ENCODE assay signal across 24 cellular contexts in the genomic region with DNA sequence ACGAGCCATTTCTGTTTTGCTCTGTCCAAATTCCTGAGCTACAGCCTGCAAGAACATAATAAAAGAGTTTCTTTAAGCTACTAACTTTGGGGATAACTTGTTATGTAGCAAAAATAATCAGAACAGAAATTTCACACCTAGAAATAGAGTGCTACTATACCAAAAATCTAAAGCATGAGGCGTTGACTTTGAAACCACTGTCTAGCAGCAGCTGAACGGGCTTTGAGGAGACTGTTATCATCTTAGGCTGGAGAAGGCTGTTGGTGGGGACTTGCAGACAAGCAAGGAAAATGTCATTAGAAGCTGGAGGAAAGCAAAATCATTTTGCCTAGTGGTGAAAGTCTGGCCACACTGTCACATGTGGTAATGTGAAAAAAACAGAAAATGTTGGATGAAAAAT. TPM values are rescaled to one million over a fixed set of nuclear protein-coding genes. Genes with fewer than 3 reads are reported as not detected.
DNase-seq lines count a peak whose midpoint lies in the region; ATAC-seq, FAIRE-seq and TF ChIP-seq lines count a peak whose summit lies in the region.
"Had no signal": no experiment of that assay in that cellular context is flagged by ENCODE, and none has a peak within 500 bp of the region (broad histone marks: within the 10 kb centered on the region; RNA-seq: fewer than 3 reads in every experiment).

No MANE protein-coding gene starts in this region.

- H3K36me3 Mint-ChIP-seq in effector memory CD8-positive, alpha-beta T cell (ENCODE audit: insufficient read depth): peaks cover 3% of the 10 kb centered on the region
- peaks cover 9% of the 10 kb centered on the region for H3K36me3 Mint-ChIP-seq in natural killer cell treated with Interleukin-12 subunit alpha and Interleukin-12 subunit beta and Interleukin-15 and Interleukin-18, amount 100 ng/mL, for 72 hours
- H3K36me3 Mint-ChIP-seq in Calu3 (ENCODE audit: insufficient read depth, unreplicated experiment): peaks cover 4% of the 10 kb centered on the region
- H3K36me3 Mint-ChIP-seq: CD8-positive, alpha-beta T cell had no signal

- H2AFZ ChIP-seq in K562 (ENCODE audit: low read depth, low read length): peak overlapping the region; percentile 75
- H2AFZ ChIP-seq: GM23338 had no signal

- peaks cover 15% of the 10 kb centered on the region; the same call in 2 of the 3 replicates for H3K79me2 ChIP-seq in K562 (ENCODE audit: control insufficient read depth, insufficient read depth, low read length)

- in situ Hi-C loops in K562 (cut with MboI): no loop called here

- peak overlapping the region in 1 of 2 donors; percentile 79 for H3K27ac Mint-ChIP-seq in effector memory CD8-positive, alpha-beta T cell
- peak overlapping the region; percentile 22 to 47 for H3K27ac Mint-ChIP-seq in natural killer cell treated with Interleukin-12 subunit alpha and Interleukin-12 subunit beta and Interleukin-15 and Interleukin-18, amount 100 ng/mL, for 72 hours
- H3K27ac Mint-ChIP-seq in Calu3 (ENCODE audit: unreplicated experiment): no peak overlapping the region
- H3K27ac Mint-ChIP-seq: CD8-positive, alpha-beta T cell; GM23338; H9; HFFc6 had no signal

- H3K4me2 ChIP-seq in K562 (ENCODE audit: insufficient read depth, low read length): no peak overlapping the region; the same call in 1 of the 2 replicates
- H3K4me2 ChIP-seq: BLaER1, GM23338 had no signal

- BruUV-seq in K562 (replicated peaks; lab: Mats Ljungman, UMichigan) (no TSS peak), Calu3 (replicated peaks; lab: Mats Ljungman, UMichigan) (no TSS peak)

- no peak for FAIRE-seq in K562 (lab: Jason Lieb, UNC)
- FAIRE-seq: D721Med, GM12891, GM18507 had no signal

- intact Hi-C loops in K562 (cut with micrococcal nuclease) (no loop called here), Calu3 (cut with micrococcal nuclease; ENCODE audit: unreplicated experiment) (no loop called here)

- no peak overlapping the region for H3K27ac ChIP-seq in K562 (ENCODE audit: extremely low read depth, low read depth, low read length)
- H3K27ac ChIP-seq: BLaER1, C4-2B had no signal

- no peak for TF ChIP-seq EP300 in K562 (IDR thresholded peaks at IDR 0.05; ENCODE audit: low read length)

- peaks cover 18 to 51% of the 10 kb centered on the region in 2 donors for H3K4me1 Mint-ChIP-seq in effector memory CD8-positive, alpha-beta T cell (ENCODE audit: low read depth in 2 of 2)
- peaks cover 33 to 49% of the 10 kb centered on the region in 2 donors for H3K4me1 Mint-ChIP-seq in natural killer cell treated with Interleukin-12 subunit alpha and Interleukin-12 subunit beta and Interleukin-15 and Interleukin-18, amount 100 ng/mL, for 72 hours (ENCODE audit: low read depth in 2 of 2)
- H3K4me1 Mint-ChIP-seq in Calu3 (ENCODE audit: low read depth, unreplicated experiment): no peaks in the 10 kb centered on the region
- H3K4me1 Mint-ChIP-seq: GM23338, H9 had no signal

- peaks cover 0 to 4% of the 10 kb centered on the region in 2 donors for H3K9me3 Mint-ChIP-seq in effector memory CD8-positive, alpha-beta T cell
- H3K9me3 Mint-ChIP-seq in natural killer cell treated with Interleukin-12 subunit alpha and Interleukin-12 subunit beta and Interleukin-15 and Interleukin-18, amount 100 ng/mL, for 72 hours: peaks cover 2% of the 10 kb centered on the region
- no peaks in the 10 kb centered on the region for H3K9me3 Mint-ChIP-seq in Calu3 (ENCODE audit: low read depth, unreplicated experiment)
- H3K9me3 Mint-ChIP-seq: CD8-positive, alpha-beta T cell; GM23338; H9; HFFc6 had no signal

- H3K4me1 ChIP-seq in K562 (replicated peaks in 1 of 2; ENCODE audit: control insufficient read depth in 2 of 2, insufficient read depth in 2 of 2, low read length in 2 of 2): peaks cover 10 to 40% of the 10 kb centered on the region in 2 experiments
- H3K4me1 ChIP-seq: Caco-2 had no signal

- POLR2A ChIA-PET in K562 (lab: Yijun Ruan, JAX): interaction anchor here (0.6 to 1.2 kb wide), 4 partner anchors 20 to 85 kb away, joined by 3 to 5 read pairs (median 4); no protein-coding TSS in a partner anchor

- peak overlapping the region in 1 of 2 donors; percentile 31 for H3K4me3 Mint-ChIP-seq in effector memory CD8-positive, alpha-beta T cell
- H3K4me3 Mint-ChIP-seq in natural killer cell treated with Interleukin-12 subunit alpha and Interleukin-12 subunit beta and Interleukin-15 and Interleukin-18, amount 100 ng/mL, for 72 hours: peak overlapping the region; percentile 39
- H3K4me3 Mint-ChIP-seq in Calu3 (ENCODE audit: low read depth, unreplicated experiment): no peak overlapping the region
- H3K4me3 Mint-ChIP-seq: CD4-positive, CD25-positive, alpha-beta regulatory T cell; CD8-positive, alpha-beta T cell; GM23338; H9; HFFc6 had no signal

- H3K27me3 ChIP-seq in K562 (ENCODE audit: control insufficient read depth in 2 of 2, insufficient read depth in 2 of 2, low read length in 2 of 2): no peaks in the 10 kb centered on the region
- H3K27me3 ChIP-seq: BLaER1 had no signal

- H3K4me3 ChIP-seq in K562: no peak overlapping the region
- H3K4me3 ChIP-seq: BLaER1, GM23338 had no signal

- ATAC-seq in K562 (peak; percentile 16; the same call in 2 of the 3 replicates), HG02610 (IDR thresholded peaks at IDR 0.05; ENCODE audit: unreplicated experiment) (no peak), GM21723 (IDR thresholded peaks at IDR 0.05; ENCODE audit: unreplicated experiment) (no peak), GM19035 (IDR thresholded peaks at IDR 0.05; ENCODE audit: unreplicated experiment) (no peak)
- ATAC-seq in effector memory CD8-positive, alpha-beta T cell (replicated peaks): peak; percentile 47
- ATAC-seq in natural killer cell treated with Interleukin-12 subunit alpha and Interleukin-12 subunit beta and Interleukin-15 and Interleukin-18, amount 100 ng/mL, for 72 hours: no peak
- ATAC-seq: CD8-positive, alpha-beta T cell; GM23338 had no signal

- no peak for TF ChIP-seq RAD21 in K562 (CRISPR knock-in tag; conservative IDR thresholded peaks at IDR 0.05 in 1 of 2, IDR thresholded peaks at IDR 0.05 in 1 of 2)

- TF ChIP-seq CTCF in K562 (IDR thresholded peaks at IDR 0.05 in 2 of 3, conservative IDR thresholded peaks at IDR 0.05 in 1 of 3; ENCODE audit: insufficient read depth in 2 of 3, low read depth in 1 of 3, low read length in 3 of 3) (no peak), Calu3 (IDR thresholded peaks at IDR 0.05; ENCODE audit: unreplicated experiment) (no peak)

- TF ChIP-seq POLR2A in K562 (conservative IDR thresholded peaks at IDR 0.05): no peak

- no peaks in the 10 kb centered on the region for H3K9me3 ChIP-seq in K562 (replicated peaks; ENCODE audit: control insufficient read depth, insufficient read depth, low read depth, low read length)
- H3K9me3 ChIP-seq: Caco-2 had no signal

- no peaks in the 10 kb centered on the region for H4K20me1 ChIP-seq in K562 (replicated peaks; ENCODE audit: control insufficient read depth, insufficient read depth, low read length)
- H4K20me1 ChIP-seq: BLaER1 had no signal

- WGBS in K562 (ENCODE audit: insufficient coverage, low coverage, missing lambda C conversion rate): 34% methylated on average over 3 of the region's 3 CpGs

- CTCF ChIA-PET in K562 (lab: Yijun Ruan, JAX; ENCODE audit: low intra/inter-chr PET ratio): no interaction called here
- CTCF ChIA-PET in Calu3 (lab: Charles Lee): interaction anchor here (0.6 kb wide), 1 partner anchor 96 kb away, joined by 4 read pairs; no protein-coding TSS in a partner anchor

- H3K27me3 Mint-ChIP-seq in effector memory CD8-positive, alpha-beta T cell: no peaks in the 10 kb centered on the region
- no peaks in the 10 kb centered on the region for H3K27me3 Mint-ChIP-seq in natural killer cell treated with Interleukin-12 subunit alpha and Interleukin-12 subunit beta and Interleukin-15 and Interleukin-18, amount 100 ng/mL, for 72 hours
- no peaks in the 10 kb centered on the region for H3K27me3 Mint-ChIP-seq in Calu3 (ENCODE audit: unreplicated experiment)

- DNase-seq in K562 (ENCODE audit: extremely low read depth in 1 of 4, low spot score in 3 of 4) (peak in 1 of 4 experiments; percentile 30), superior temporal gyrus (ENCODE audit: extremely low spot score) (peak; percentile 16), Calu3 (no peak)
- no peak for DNase-seq in effector memory CD8-positive, alpha-beta T cell
- no peak for DNase-seq in natural killer cell treated with Interleukin-12 subunit alpha and Interleukin-12 subunit beta and Interleukin-15 and Interleukin-18, amount 100 ng/mL, for 72 hours (ENCODE audit: low spot score)
- DNase-seq: Caco-2; CD4-positive, CD25-positive, alpha-beta regulatory T cell; CD8-positive, alpha-beta T cell; DMS 273 treated with DMSO at 0.1 percent for 48 hours; DMS79; GF-D8; H9; HFFc6 had no signal

- no peaks in the 10 kb centered on the region for H3K9me1 ChIP-seq in K562 (ENCODE audit: control insufficient read depth, insufficient read depth, low read length)

- peaks cover 11% of the 10 kb centered on the region; the same call in 1 of the 3 replicates for H3K36me3 ChIP-seq in K562 (ENCODE audit: control insufficient read depth, insufficient read depth, low read length)
- H3K36me3 ChIP-seq: BLaER1 had no signal

- peak overlapping the region in 1 of 2 experiments; percentile 46; a peak in 1 of 4 replicates for H3K9ac ChIP-seq in K562 (ENCODE audit: insufficient read depth in 1 of 2, low read depth in 2 of 2, low read length in 2 of 2)
- H3K9ac ChIP-seq: BLaER1 had no signal

TF ChIP-seq in K562, 482 proteins besides CTCF, POLR2A, EP300 and RAD21 (continues in another document):
- no peak for TF ChIP-seq ZNF24 (IDR thresholded peaks at IDR 0.05)

RNA-seq across cellular contexts. Expression of a gene that starts 48.4 kb away (rescaled TPM):
- total RNA-seq in K562 (2011; cell fraction: chromatin; rRNA removed; ENCODE audit: low replicate concordance): 2.7 and 7.6 TPM in 2 replicates
- total RNA-seq in K562 (2011; cell fraction: nucleolus; rRNA removed): 2.2 and 3.4 TPM in 2 replicates
- total RNA-seq in K562 (2011; cell fraction: nucleoplasm; rRNA removed): 5.1 and 5.6 TPM in 2 replicates
- 3.9 and 5.1 TPM in 2 replicates for total RNA-seq in K562 (2014; rRNA removed)
- total RNA-seq in K562 (2014; rRNA removed; fragmentation: Illumina TruSeq; extraction: Trizol): 6.4 and 7.2 TPM in 2 replicates
- 4.8 and 6.7 TPM in 2 replicates for total RNA-seq in K562 (2015; rRNA removed; fragmentation: Illumina TruSeq; extraction: Trizol)
- total RNA-seq in K562 (2021): 5.0 and 6.6 TPM in 2 replicates
- 4.4 and 6.6 TPM in 2 replicates for polyA plus RNA-seq in K562 (2011; rRNA removed)
- 1.5 and 1.7 TPM in 2 replicates for polyA plus RNA-seq in K562 (2011; cell fraction: cytosol; rRNA removed)
- polyA plus RNA-seq in K562 (2011; cell fraction: nucleus; rRNA removed): 2.2 and 2.9 TPM in 2 replicates
- polyA plus RNA-seq in K562 (2012): 2.9 and 5.6 TPM in 2 replicates
- polyA plus RNA-seq in K562 (2014; fragmentation: Illumina TruSeq; extraction: Trizol): 4.1 and 5.2 TPM in 2 replicates
- polyA plus RNA-seq in K562 (2014; fragmentation: Nextera tagmentation; extraction: Ambion mirVana): 1 to 10 TPM in 1 of 2 experiments, under 1 TPM in 1; 0.69 to 1.2 TPM
- polyA plus RNA-seq in K562 (2014; rRNA removed): 3.2 and 3.3 TPM in 2 replicates
- 7.8 and 11.2 TPM in 2 replicates for polyA minus RNA-seq in K562 (2011; rRNA and poly(A)+ RNA removed)
- polyA minus RNA-seq in K562 (2011; cell fraction: cytosol; rRNA and poly(A)+ RNA removed): 2.1 and 7.0 TPM in 2 replicates
- polyA minus RNA-seq in K562 (2011; cell fraction: nucleus; rRNA and poly(A)+ RNA removed): 1.8 and 2.7 TPM in 2 replicates
- 1 to 10 TPM in 1 of 2 donors, under 1 TPM in 1; 0.19 to 1.5 TPM for total RNA-seq in natural killer cell treated with Interleukin-12 subunit alpha and Interleukin-12 subunit beta and Interleukin-15 and Interleukin-18, amount 100 ng/mL, for 72 hours
- total RNA-seq in Calu3 (2022): 0.14 TPM in 1 of 2 replicates, not detected in the other
- total RNA-seq: A673, H4, HFFc6 had no signal

Comparison
In these comparisons a context has a peak if more than half of its experiments do, and no peak if none do; other contexts are left out.
1. ATAC-seq: peak in K562 (single experiment) and effector memory CD8-positive, alpha-beta T cell (single experiment); none in natural killer cell treated with Interleukin-12 subunit alpha and Interleukin-12 subunit beta and Interleukin-15 and Interleukin-18, amount 100 ng/mL, for 72 hours (0 of 2), HG02610 (single experiment), GM21723 (single experiment) and GM19035 (single experiment).